ENCODE assay signal across 9 cellular contexts in the genomic region with DNA sequence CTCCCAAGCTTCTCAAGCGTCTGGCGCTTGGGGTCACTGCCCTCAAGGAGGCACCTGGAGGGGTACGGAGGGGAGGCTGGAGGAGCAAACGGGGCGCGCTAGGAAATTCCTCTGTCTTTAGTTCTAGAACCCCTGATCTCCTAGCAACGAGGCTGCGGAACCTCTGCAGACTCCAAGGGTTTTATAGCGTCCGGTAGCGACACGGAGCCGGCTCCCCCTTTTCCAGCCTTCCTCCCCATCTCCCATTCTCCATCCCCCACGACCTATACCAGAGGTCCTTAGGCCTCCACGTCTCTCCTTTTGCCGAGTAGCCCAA. TPM values are rescaled to one million over a fixed set of nuclear protein-coding genes. Genes with fewer than 3 reads are reported as not detected.
DNase-seq lines count a peak whose midpoint lies in the region; ATAC-seq lines count a peak whose summit lies in the region.
"Had no signal": no experiment of that assay in that cellular context is flagged by ENCODE, and none has a peak within 500 bp of the region (broad histone marks: within the 10 kb centered on the region; RNA-seq: fewer than 3 reads in every experiment).

No MANE protein-coding gene starts in this region.

- no peak overlapping the region for H3K27ac ChIP-seq in iPS-18a (ENCODE audit: low read length)
- H3K27ac ChIP-seq in substantia nigra (ENCODE audit: low read depth, low read length, poor library complexity, severe bottlenecking), result peak overlapping the region; percentile 97

- H3K9me3 Mint-ChIP-seq in activated CD4-positive, alpha-beta T cell treated with anti-CD3 and anti-CD28 coated beads, Interleukin-2, amount 10 ng/mL, durations not matched to agents 24 days and 14 days, result no peaks in the 10 kb centered on the region
- H3K9me3 Mint-ChIP-seq in activated naive CD4-positive, alpha-beta T cell treated with anti-CD3 and anti-CD28 coated beads, Interleukin-2, amount 50 U/mL, for 72 hours, result no peaks in the 10 kb centered on the region

- no peak overlapping the region for H3K9ac ChIP-seq in iPS-18a (ENCODE audit: low read length)

- H3K27me3 Mint-ChIP-seq in activated CD4-positive, alpha-beta T cell treated with anti-CD3 and anti-CD28 coated beads, Interleukin-2, amount 10 ng/mL, durations not matched to agents 24 days and 14 days, result no peaks in the 10 kb centered on the region

- H3K9me3 ChIP-seq in iPS-18a (ENCODE audit: control insufficient read depth, low read depth, low read length), result no peaks in the 10 kb centered on the region
- H3K9me3 ChIP-seq: BE2C had no signal

- ATAC-seq in activated naive CD4-positive, alpha-beta T cell treated with anti-CD3 and anti-CD28 coated beads, Interleukin-2, amount 50 U/mL, for 72 hours, result no peak
- ATAC-seq in HG02759 (IDR thresholded peaks at IDR 0.05; ENCODE audit: unreplicated experiment) (no peak), GM18870 (IDR thresholded peaks at IDR 0.05; ENCODE audit: unreplicated experiment) (no peak)

- peaks cover 22% of the 10 kb centered on the region for H3K36me3 Mint-ChIP-seq in activated CD4-positive, alpha-beta T cell treated with anti-CD3 and anti-CD28 coated beads, Interleukin-2, amount 10 ng/mL, durations not matched to agents 24 days and 14 days (ENCODE audit: low read depth)
- peaks cover 6% of the 10 kb centered on the region in 2 donors for H3K36me3 Mint-ChIP-seq in activated naive CD4-positive, alpha-beta T cell treated with anti-CD3 and anti-CD28 coated beads, Interleukin-2, amount 50 U/mL, for 72 hours

- no peak for DNase-seq in activated CD4-positive, alpha-beta T cell treated with anti-CD3 and anti-CD28 coated beads, Interleukin-2, amount 10 ng/mL, durations not matched to agents 24 days and 14 days
- DNase-seq in activated CD4-positive, alpha-beta T cell treated with anti-CD3 and anti-CD28 coated beads, Interleukin-2, amount 50 U/mL, for 48 hours, result no peak
- no peak for DNase-seq in activated naive CD4-positive, alpha-beta T cell treated with anti-CD3 and anti-CD28 coated beads, Interleukin-2, amount 50 U/mL, for 72 hours (ENCODE audit: low spot score in 2 of 2)
- peak in 1 of 49 donors; percentile 34 for DNase-seq in substantia nigra (lab: John Stamatoyannopoulos, UW)
- DNase-seq in HPDE6-E6E7 (ENCODE audit: extremely low spot score), result no peak

- H3K4me1 Mint-ChIP-seq in activated CD4-positive, alpha-beta T cell treated with anti-CD3 and anti-CD28 coated beads, Interleukin-2, amount 10 ng/mL, durations not matched to agents 24 days and 14 days, result peaks cover 22% of the 10 kb centered on the region

- H3K36me3 ChIP-seq in iPS-18a (ENCODE audit: control insufficient read depth, low read depth, low read length), result peaks cover 15% of the 10 kb centered on the region

- peak overlapping the region; percentile 98 for H3K27ac Mint-ChIP-seq in activated CD4-positive, alpha-beta T cell treated with anti-CD3 and anti-CD28 coated beads, Interleukin-2, amount 10 ng/mL, durations not matched to agents 24 days and 14 days
- H3K27ac Mint-ChIP-seq in activated naive CD4-positive, alpha-beta T cell treated with anti-CD3 and anti-CD28 coated beads, Interleukin-2, amount 50 U/mL, for 72 hours, result peak overlapping the region; percentile 97 to 99

- peak overlapping the region; percentile 96 for H3K4me3 Mint-ChIP-seq in activated CD4-positive, alpha-beta T cell treated with anti-CD3 and anti-CD28 coated beads, Interleukin-2, amount 10 ng/mL, durations not matched to agents 24 days and 14 days

- no peaks in the 10 kb centered on the region for H3K27me3 ChIP-seq in iPS-18a (ENCODE audit: control insufficient read depth, insufficient read depth, low read length)
- H3K27me3 ChIP-seq: BE2C had no signal

- H3K4me3 ChIP-seq in iPS-18a (ENCODE audit: low read length), result peak overlapping the region; percentile 91

- intact Hi-C loops in activated CD4-positive, alpha-beta T cell treated with anti-CD3 and anti-CD28 coated beads, Interleukin-2, amount 10 ng/mL, durations not matched to agents 24 days and 14 days (cut with micrococcal nuclease), result loop anchor here (1.0 to 10.0 kb wide), 8 partner anchors 36 to 161 kb away; partner anchors contain the start of genes ASPHD1, C16orf92, INO80E and KCTD13

- H3K4me1 ChIP-seq in iPS-18a (ENCODE audit: control insufficient read depth, low read depth, low read length), result no peaks in the 10 kb centered on the region

RNA-seq across cellular contexts. Expression of gene CDIPT, which starts 0.6 kb away (rescaled TPM):
- total RNA-seq in activated CD4-positive, alpha-beta T cell treated with anti-CD3 and anti-CD28 coated beads, Interleukin-2, amount 10 ng/mL, durations not matched to agents 24 days and 14 days, result 69.2 and 71.2 TPM in 2 replicates
- total RNA-seq in activated naive CD4-positive, alpha-beta T cell treated with anti-CD3 and anti-CD28 coated beads, Interleukin-2, amount 50 U/mL, for 72 hours, result 10 to 100 TPM; 39.4 to 40.6 TPM

RNA-seq across cellular contexts. Expression of gene SEZ6L2, which starts 35.7 kb away (rescaled TPM):
- total RNA-seq in activated CD4-positive, alpha-beta T cell treated with anti-CD3 and anti-CD28 coated beads, Interleukin-2, amount 10 ng/mL, durations not matched to agents 24 days and 14 days, result 0.26 and 0.61 TPM in 2 replicates
- 1 to 10 TPM in 1 of 2 donors, under 1 TPM in 1; 0.35 to 1.3 TPM for total RNA-seq in activated naive CD4-positive, alpha-beta T cell treated with anti-CD3 and anti-CD28 coated beads, Interleukin-2, amount 50 U/mL, for 72 hours

RNA-seq across cellular contexts. Expression of gene ASPHD1, which starts 36.7 kb away (rescaled TPM):
- 4.4 and 4.8 TPM in 2 replicates for total RNA-seq in activated CD4-positive, alpha-beta T cell treated with anti-CD3 and anti-CD28 coated beads, Interleukin-2, amount 10 ng/mL, durations not matched to agents 24 days and 14 days
- total RNA-seq in activated naive CD4-positive, alpha-beta T cell treated with anti-CD3 and anti-CD28 coated beads, Interleukin-2, amount 50 U/mL, for 72 hours, result 1 to 10 TPM; 1.4 to 3.8 TPM

RNA-seq across cellular contexts. Expression of gene MVP, which starts 43.4 kb away (rescaled TPM):
- total RNA-seq in activated CD4-positive, alpha-beta T cell treated with anti-CD3 and anti-CD28 coated beads, Interleukin-2, amount 10 ng/mL, durations not matched to agents 24 days and 14 days, result 116 and 122 TPM in 2 replicates
- total RNA-seq in activated naive CD4-positive, alpha-beta T cell treated with anti-CD3 and anti-CD28 coated beads, Interleukin-2, amount 50 U/mL, for 72 hours, result 100 to 1,000 TPM in 1 of 2 donors, 10 to 100 TPM in 1; 77.6 to 168 TPM

RNA-seq across cellular contexts. Expression of gene PAGR1, which starts 47.7 kb away (rescaled TPM):
- total RNA-seq in activated CD4-positive, alpha-beta T cell treated with anti-CD3 and anti-CD28 coated beads, Interleukin-2, amount 10 ng/mL, durations not matched to agents 24 days and 14 days, result 25.8 and 27.0 TPM in 2 replicates
- total RNA-seq in activated naive CD4-positive, alpha-beta T cell treated with anti-CD3 and anti-CD28 coated beads, Interleukin-2, amount 50 U/mL, for 72 hours, result 10 to 100 TPM; 20.2 to 40.0 TPM
